In genomic region chr3:13525827-13526625, GRCh38 we compare ENCODE assay signal across 13 cellular contexts. TPM values are rescaled to one million over a fixed set of nuclear protein-coding genes. Genes with fewer than 3 reads are reported as not detected.
DNase-seq lines count a peak whose midpoint lies in the region; ATAC-seq and TF ChIP-seq lines count a peak whose summit lies in the region.
"Had no signal": no experiment of that assay in that cellular context is flagged by ENCODE, and none has a peak within 500 bp of the region (broad histone marks: within the 10 kb centered on the region; RNA-seq: fewer than 3 reads in every experiment).

No MANE protein-coding gene starts in this region.

- no peaks in the 10 kb centered on the region for H3K4me1 Mint-ChIP-seq in activated T-cell treated with anti-CD3 and anti-CD28 coated beads, Interleukin-2, amount 50 U/mL, for 24 hours (ENCODE audit: low read depth)

- DNase-seq in AG08395 (ENCODE audit: low spot score) (peak; percentile 48), RWPE2 (ENCODE audit: low spot score) (peak; percentile 49), fibroblast of the aortic adventitia (ENCODE audit: low read depth) (peak; percentile 55), neuronal stem cell (ENCODE audit: low spot score) (peak; percentile 26), hippocampal formation (lab: John Stamatoyannopoulos, UW) (no peak), GM13977 (ENCODE audit: low spot score) (no peak)
- no peak for DNase-seq in activated T-cell treated with anti-CD3 and anti-CD28 coated beads, Interleukin-2, amount 50 U/mL, for 24 hours
- DNase-seq: GOT3, hypothalamus, NCI-H1092, T1000 had no signal

- no peaks in the 10 kb centered on the region for H3K27me3 Mint-ChIP-seq in activated T-cell treated with anti-CD3 and anti-CD28 coated beads, Interleukin-2, amount 50 U/mL, for 24 hours

- H3K36me3 Mint-ChIP-seq in activated T-cell treated with anti-CD3 and anti-CD28 coated beads, Interleukin-2, amount 50 U/mL, for 24 hours (ENCODE audit: low read depth), result no peaks in the 10 kb centered on the region

- peak overlapping the region; percentile 8 for H3K23ac ChIP-seq in neuronal stem cell (ENCODE audit: low read depth, low read length, poor library complexity)

- H3K27me3 ChIP-seq in RWPE2 (ENCODE audit: insufficient read depth, poor library complexity, severe bottlenecking) (no peaks in the 10 kb centered on the region), neuronal stem cell (ENCODE audit: control insufficient read depth in 3 of 3, insufficient read depth in 3 of 3, low read depth in 1 of 3, low read length in 3 of 3) (no peaks in the 10 kb centered on the region)

- no peak overlapping the region for H2BK5ac ChIP-seq in neuronal stem cell (ENCODE audit: low read length)

- H3K4me3 ChIP-seq in RWPE2 (ENCODE audit: severe bottlenecking) (no peak overlapping the region), fibroblast of the aortic adventitia (ENCODE audit: low read depth, low read length) (no peak overlapping the region), neuronal stem cell (ENCODE audit: low read length in 2 of 2) (no peak overlapping the region)
- H3K4me3 ChIP-seq: thoracic aorta had no signal

- H3K27ac ChIP-seq in RWPE2 (ENCODE audit: poor library complexity, severe bottlenecking), result peak overlapping the region; percentile 45
- peak overlapping the region; percentile 9 for H3K27ac ChIP-seq in neuronal stem cell (replicated peaks; ENCODE audit: low read length)
- H3K27ac ChIP-seq: thoracic aorta had no signal

- in situ Hi-C loops in GM13977 (cut with MboI; ENCODE audit: low pct_unique_long_range_greater_than_20kb, low sequenced_read_pairs, unreplicated experiment), result no loop called here

- H3K18ac ChIP-seq in neuronal stem cell (ENCODE audit: low read length), result peak overlapping the region; percentile 91

- no peaks in the 10 kb centered on the region for H3K79me1 ChIP-seq in neuronal stem cell (ENCODE audit: low read depth, low read length)

- H3K4me2 ChIP-seq in neuronal stem cell (ENCODE audit: insufficient read depth, low read length, poor library complexity, severe bottlenecking), result no peak overlapping the region

- H2AFZ ChIP-seq in neuronal stem cell (ENCODE audit: low read length), result peak overlapping the region; percentile 90

- no peak overlapping the region for H4K8ac ChIP-seq in neuronal stem cell (ENCODE audit: low read depth, low read length)

- H3K9me3 Mint-ChIP-seq in activated T-cell treated with anti-CD3 and anti-CD28 coated beads, Interleukin-2, amount 50 U/mL, for 24 hours, result peaks cover 8% of the 10 kb centered on the region

- TF ChIP-seq CTCF in RWPE2 (IDR thresholded peaks at IDR 0.05; ENCODE audit: poor library complexity, severe bottlenecking) (no peak), fibroblast of the aortic adventitia (IDR thresholded peaks at IDR 0.05; ENCODE audit: insufficient read depth, low read length) (no peak), GM13977 (IDR thresholded peaks at IDR 0.05; ENCODE audit: extremely low read depth, insufficient read depth, missing control alignments) (no peak)

- no peak overlapping the region for H4K91ac ChIP-seq in neuronal stem cell (ENCODE audit: low read depth, low read length, poor library complexity)

- peak overlapping the region; percentile 93 for H2AK5ac ChIP-seq in neuronal stem cell (ENCODE audit: low read depth, low read length)

- no peaks in the 10 kb centered on the region for H3K9me3 ChIP-seq in RWPE2 (ENCODE audit: severe bottlenecking)
- peaks cover 0 to 6% of the 10 kb centered on the region in 2 donors for H3K9me3 ChIP-seq in neuronal stem cell (replicated peaks in 1 of 2; ENCODE audit: control insufficient read depth in 2 of 2, insufficient read depth in 1 of 2, low read depth in 1 of 2, low read length in 2 of 2)
- H3K9me3 ChIP-seq: thoracic aorta had no signal

- ATAC-seq in RWPE2 (ENCODE audit: low read depth) (peak; percentile 68), HG03520 (IDR thresholded peaks at IDR 0.05; ENCODE audit: unreplicated experiment) (no peak)

- H2BK12ac ChIP-seq in neuronal stem cell (ENCODE audit: low read length), result peak overlapping the region; percentile 64

- WGBS in neuronal stem cell (ENCODE audit: extremely low coverage in 2 of 2, insufficient read length in 2 of 2, insufficient replicate concordance in 1 of 2), 2 donors, result no CpG with 5 or more reads among the region's 20 CpGs

- no peak overlapping the region for H3K9ac ChIP-seq in neuronal stem cell (ENCODE audit: low read depth, low read length, poor library complexity)

- no peaks in the 10 kb centered on the region for H3K36me3 ChIP-seq in RWPE2 (ENCODE audit: low read depth)
- H3K36me3 ChIP-seq in neuronal stem cell (replicated peaks in 1 of 2; ENCODE audit: control insufficient read depth in 2 of 2, insufficient read depth in 2 of 2, low read length in 2 of 2), result no peaks in the 10 kb centered on the region
- H3K36me3 ChIP-seq: thoracic aorta had no signal

- H3K4me3 Mint-ChIP-seq in activated T-cell treated with anti-CD3 and anti-CD28 coated beads, Interleukin-2, amount 50 U/mL, for 24 hours, result no peak overlapping the region

- peak overlapping the region; percentile 39 for H3K14ac ChIP-seq in neuronal stem cell (ENCODE audit: low read length)

- peaks cover 11% of the 10 kb centered on the region for H3K4me1 ChIP-seq in RWPE2 (ENCODE audit: insufficient read depth, poor library complexity, severe bottlenecking)
- H3K4me1 ChIP-seq in neuronal stem cell (ENCODE audit: control insufficient read depth in 2 of 2, insufficient read depth in 1 of 2, low read depth in 1 of 2, low read length in 2 of 2), result peaks cover 10 to 17% of the 10 kb centered on the region in 2 donors

- peak overlapping the region; percentile 41 for H2BK15ac ChIP-seq in neuronal stem cell (ENCODE audit: low read length)

- H3K27ac Mint-ChIP-seq in activated T-cell treated with anti-CD3 and anti-CD28 coated beads, Interleukin-2, amount 50 U/mL, for 24 hours, result no peak overlapping the region

- no peak overlapping the region for H2BK120ac ChIP-seq in neuronal stem cell (ENCODE audit: low read depth, low read length)

- no peak overlapping the region for H3K4ac ChIP-seq in neuronal stem cell (ENCODE audit: low read length)

RNA-seq across cellular contexts. Expression of gene FBLN2, which starts 22.9 kb away (rescaled TPM):
- 452 and 600 TPM in 2 replicates for total RNA-seq in fibroblast of the aortic adventitia (ENCODE audit: low replicate concordance)
- 12.1 TPM for polyA plus RNA-seq in neuronal stem cell (2013, experiment 1 of 2)
- polyA plus RNA-seq in neuronal stem cell (2013, experiment 2 of 2), result 12.3 TPM

RNA-seq across cellular contexts. Expression of gene HDAC11, which starts 45.9 kb away (rescaled TPM):
- 3.9 and 5.2 TPM in 2 replicates for total RNA-seq in fibroblast of the aortic adventitia (ENCODE audit: low replicate concordance)
- polyA plus RNA-seq in neuronal stem cell (2013, experiment 1 of 2), result 7.3 TPM
- polyA plus RNA-seq in neuronal stem cell (2013, experiment 2 of 2), result 7.6 TPM

Comparison
In these comparisons a context has a peak if more than half of its experiments do, and no peak if none do; other contexts are left out.
1. DNase-seq: peak in AG08395 (single experiment), RWPE2 (single experiment), fibroblast of the aortic adventitia (single experiment) and neuronal stem cell (single experiment); none in activated T-cell treated with anti-CD3 and anti-CD28 coated beads, Interleukin-2, amount 50 U/mL, for 24 hours (single experiment), hippocampal formation (0 of 2) and GM13977 (single experiment).